In genomic region chr17:30000755-30001257, GRCh38 we compare ENCODE assay signal across 14 cellular contexts. TPM values are rescaled to one million over a fixed set of nuclear protein-coding genes. Genes with fewer than 3 reads are reported as not detected.
DNase-seq lines count a peak whose midpoint lies in the region; ATAC-seq, FAIRE-seq and TF ChIP-seq lines count a peak whose summit lies in the region.
"Had no signal": no experiment of that assay in that cellular context is flagged by ENCODE, and none has a peak within 500 bp of the region (broad histone marks: within the 10 kb centered on the region; RNA-seq: fewer than 3 reads in every experiment).

No MANE protein-coding gene starts in this region.

- H3K23ac ChIP-seq in trophoblast cell (ENCODE audit: low read length) = no peak overlapping the region

- no peak overlapping the region for H4K12ac ChIP-seq in trophoblast cell (ENCODE audit: low read depth, low read length)

- H3K4ac ChIP-seq in trophoblast cell (ENCODE audit: low read depth, low read length) = no peak overlapping the region

- no peak overlapping the region for H2BK12ac ChIP-seq in trophoblast cell (ENCODE audit: low read length)

- POLR2A ChIA-PET in A549 (lab: Yijun Ruan, JAX) (no interaction called here), PC-3 (lab: Charles Lee; ENCODE audit: unreplicated experiment) (no interaction called here)

- H3K9me2 ChIP-seq in PC-3 (replicated peaks; ENCODE audit: low read length) = no peaks in the 10 kb centered on the region

- no peak overlapping the region for H4K8ac ChIP-seq in trophoblast cell (ENCODE audit: low read depth, low read length)

- H3K9me3 ChIP-seq in A549 = no peaks in the 10 kb centered on the region
- H3K9me3 ChIP-seq in PC-3 (ENCODE audit: low read length) = no peaks in the 10 kb centered on the region
- no peaks in the 10 kb centered on the region for H3K9me3 ChIP-seq in trophoblast cell (ENCODE audit: insufficient read depth, low read depth, low read length)

- H2AFZ ChIP-seq in PC-3 (ENCODE audit: low read length) (no peak overlapping the region), trophoblast cell (ENCODE audit: insufficient read depth, low read length, poor library complexity) (no peak overlapping the region)

- H3K79me2 ChIP-seq in PC-3 (ENCODE audit: low read length) (no peaks in the 10 kb centered on the region), trophoblast cell (ENCODE audit: control insufficient read depth, insufficient read depth, low read length, poor library complexity) (no peaks in the 10 kb centered on the region)

- H4K20me1 ChIP-seq in PC-3 (ENCODE audit: low read length) = no peaks in the 10 kb centered on the region

- TF ChIP-seq CTCF in A549 (IDR thresholded peaks at IDR 0.05) (no peak), PC-3 (conservative IDR thresholded peaks at IDR 0.05; ENCODE audit: low read depth, low read length) (no peak), fibroblast of mammary gland (conservative IDR thresholded peaks at IDR 0.05; ENCODE audit: control insufficient read depth, insufficient read depth, low read depth, low read length) (no peak)

- H3K18ac ChIP-seq in trophoblast cell (ENCODE audit: low read length) = no peak overlapping the region

- H3K4me3 ChIP-seq in A549 = no peak overlapping the region
- H3K4me3 ChIP-seq in PC-3 (ENCODE audit: low read length) = no peak overlapping the region
- H3K4me3 ChIP-seq in fibroblast of mammary gland (ENCODE audit: control insufficient read depth, low read depth, low read length) = no peak overlapping the region
- no peak overlapping the region for H3K4me3 ChIP-seq in trophoblast cell (ENCODE audit: low read depth, low read length)

- H4K91ac ChIP-seq in trophoblast cell (ENCODE audit: low read depth, low read length) = no peak overlapping the region

- no peak for TF ChIP-seq POLR2A in A549 (IDR thresholded peaks at IDR 0.05; ENCODE audit: low read length)

- no peak overlapping the region for H2BK5ac ChIP-seq in trophoblast cell (ENCODE audit: low read depth, low read length, poor library complexity)

- DNase-seq in A549 (ENCODE audit: low read depth in 1 of 2, low spot score in 1 of 2) (no peak), ELF-1 (ENCODE audit: low read depth, low spot score) (peak; percentile 4), PC-3 (peak; percentile 45), fibroblast of mammary gland (ENCODE audit: low read depth) (peak; percentile 38), trophoblast cell (no peak)
- DNase-seq in stimulated activated naive CD4-positive, alpha-beta T cell treated with Interleukin-2 at 50 U/mL for 16 hours (lab: John Stamatoyannopoulos, UW) = no peak
- DNase-seq: activated CD8-positive, alpha-beta T cell treated with anti-CD3 and anti-CD28 coated beads, Interleukin-2, amount 10 ng/mL, durations not matched to agents 7 days and 5 days; activated gamma-delta T cell treated with Interleukin-2 at 50 U/mL for 16 hours; erythroblast; mesendoderm; NCI-H1092; NCI-H748 treated with DMSO at 0.1 percent for 48 hours had no signal

- ATAC-seq in A549 (peak; percentile 56 to 69; a peak in 5 of 6 replicates), PC-3 (peak; percentile 88), GM18519 (IDR thresholded peaks at IDR 0.05; ENCODE audit: low FRiP score, unreplicated experiment) (no peak)
- ATAC-seq: activated CD8-positive, alpha-beta T cell treated with anti-CD3 and anti-CD28 coated beads, Interleukin-2, amount 10 ng/mL, durations not matched to agents 7 days and 5 days had no signal

- H2BK120ac ChIP-seq in trophoblast cell (ENCODE audit: insufficient read depth, low read length, poor library complexity) = no peak overlapping the region

- no peak for TF ChIP-seq EP300 in A549 (IDR thresholded peaks at IDR 0.05)

- FAIRE-seq in A549 (lab: Jason Lieb, UNC) = peak; percentile 39
- FAIRE-seq: RCC 7860 had no signal

- no peak for TF ChIP-seq RAD21 in A549 (conservative IDR thresholded peaks at IDR 0.05 in 1 of 2, IDR thresholded peaks at IDR 0.05 in 1 of 2)

- WGBS in A549 (ENCODE audit: missing lambda C conversion rate) = 33% methylated on average over 2 of the region's 2 CpGs
- WGBS in trophoblast cell (ENCODE audit: extremely low coverage, insufficient coverage, insufficient read length) = no CpG with 5 or more reads among the region's 2 CpGs

- H3K36me3 ChIP-seq in PC-3 (ENCODE audit: low read depth, low read length) (no peaks in the 10 kb centered on the region), trophoblast cell (ENCODE audit: control insufficient read depth in 1 of 2, insufficient read depth in 2 of 2, low read length in 2 of 2) (no peaks in the 10 kb centered on the region)

- peaks cover 8% of the 10 kb centered on the region for H3K79me1 ChIP-seq in trophoblast cell (ENCODE audit: low read length)

- H3K9ac ChIP-seq in PC-3 (ENCODE audit: low read length) (no peak overlapping the region), trophoblast cell (ENCODE audit: low read length) (no peak overlapping the region)

- H2AK5ac ChIP-seq in trophoblast cell (ENCODE audit: low read length) = no peak overlapping the region

- H3F3A ChIP-seq in PC-3 (ENCODE audit: low read length, unreplicated experiment) = no peaks in the 10 kb centered on the region

- BruUV-seq in PC-3 (replicated peaks; lab: Mats Ljungman, UMichigan) = no TSS peak

- H3K27me3 ChIP-seq in PC-3 (ENCODE audit: low read length) (no peaks in the 10 kb centered on the region), trophoblast cell (ENCODE audit: insufficient read depth, low read length) (no peaks in the 10 kb centered on the region)

- H3K4me1 ChIP-seq in A549 (peaks cover 16% of the 10 kb centered on the region), PC-3 (ENCODE audit: insufficient read depth, low read length) (peaks cover 18% of the 10 kb centered on the region), trophoblast cell (ENCODE audit: control insufficient read depth in 1 of 2, insufficient read depth in 2 of 2, low read length in 2 of 2) (peaks cover 0 to 4% of the 10 kb centered on the region in 2 experiments)

- CTCF ChIA-PET in A549 (lab: Yijun Ruan, JAX) (interaction anchor here (0.6 to 4.4 kb wide), 14 partner anchors 11 to 391 kb away, joined by 3 to 24 read pairs (median 4); partner anchors contain the start of gene SSH2), PC-3 (lab: Charles Lee) (interaction anchor here (0.9 kb wide), 1 partner anchor 69 kb away, joined by 3 read pairs; no protein-coding TSS in a partner anchor)

- H3K4me2 ChIP-seq in A549 = peak overlapping the region; percentile 45
- H3K4me2 ChIP-seq in PC-3 (ENCODE audit: low read length) = peak overlapping the region; percentile 69
- no peak overlapping the region for H3K4me2 ChIP-seq in trophoblast cell (ENCODE audit: low read length)

- intact Hi-C loops in PC-3 (cut with micrococcal nuclease) = loop anchor here (5.0 kb wide), 1 partner anchor 69 kb away; the partner anchor contains the start of gene SSH2

- H3K27ac ChIP-seq in A549 = peak overlapping the region in 1 of 2 experiments; percentile 38; a peak in 2 of 6 replicates
- H3K27ac ChIP-seq in PC-3 (ENCODE audit: low read length) = no peak overlapping the region
- no peak overlapping the region for H3K27ac ChIP-seq in trophoblast cell (ENCODE audit: low read depth, low read length)

- H3K14ac ChIP-seq in trophoblast cell (ENCODE audit: low read length) = no peak overlapping the region

TF ChIP-seq in A549, 52 proteins besides CTCF, POLR2A, EP300 and RAD21:
- TF ChIP-seq NFE2L2 (conservative IDR thresholded peaks at IDR 0.05; ENCODE audit: low read length) = no peak
TF ChIP-seq in A549: peak in this region for 0.

RNA-seq across cellular contexts. Expression of gene EFCAB5, which starts 59.4 kb away (rescaled TPM):
- polyA plus RNA-seq in A549 (2011; rRNA removed) = 0.36 and 0.65 TPM in 2 replicates
- polyA plus RNA-seq in A549 (2012; cell fraction: cytosol; rRNA removed) = 0.13 and 0.20 TPM in 2 replicates
- polyA plus RNA-seq in A549 (2012; cell fraction: nucleus; rRNA removed) = 0.02 and 0.04 TPM in 2 replicates
- polyA plus RNA-seq in A549 (2017; fragmentation: RNase III; extraction: RNeasy Plus Mini Kit Qiagen cat#74134 plus additional on column Dnase treatment) = 1.6 to 2.6 TPM (median 1.8 TPM) in 3 replicates
- 0.17 and 0.97 TPM in 2 replicates for polyA minus RNA-seq in A549 (2011; rRNA and poly(A)+ RNA removed)
- total RNA-seq in PC-3 (2014; rRNA removed) = 0.07 TPM in 1 of 2 replicates, not detected in the other
- polyA plus RNA-seq in trophoblast cell (2013) = 0.18 and 0.19 TPM in 2 replicates

Comparison
In these comparisons a context has a peak if more than half of its experiments do, and no peak if none do; other contexts are left out.
1. DNase-seq: peak in ELF-1 (single experiment), PC-3 (single experiment) and fibroblast of mammary gland (single experiment); none in A549 (0 of 2), stimulated activated naive CD4-positive, alpha-beta T cell treated with Interleukin-2 at 50 U/mL for 16 hours (single experiment) and trophoblast cell (0 of 2).